9 cellular contexts compared by ENCODE assay signal in genomic region chr9:129996161-129996849, GRCh38. TPM values are rescaled to one million over a fixed set of nuclear protein-coding genes. Genes with fewer than 3 reads are reported as not detected.
DNase-seq lines count a peak whose midpoint lies in the region; ATAC-seq and TF ChIP-seq lines count a peak whose summit lies in the region.
"Had no signal": no experiment of that assay in that cellular context is flagged by ENCODE, and none has a peak within 500 bp of the region (broad histone marks: within the 10 kb centered on the region; RNA-seq: fewer than 3 reads in every experiment).

No MANE protein-coding gene starts in this region.

- H3K4me3 Mint-ChIP-seq in endothelial cell (ENCODE audit: unreplicated experiment): no peak overlapping the region

- peaks cover 11% of the 10 kb centered on the region for H3K4me1 Mint-ChIP-seq in endothelial cell (ENCODE audit: unreplicated experiment)

- no peak for ATAC-seq in GM18498 (IDR thresholded peaks at IDR 0.05; ENCODE audit: unreplicated experiment)

- H3K27ac Mint-ChIP-seq in endothelial cell (ENCODE audit: unreplicated experiment): peak overlapping the region; percentile 51

- peak; percentile 4 for TF ChIP-seq POLR2A in GM18526 (IDR thresholded peaks at IDR 0.05; ENCODE audit: extremely low read depth, insufficient read length)

- peak overlapping the region; percentile 57 for H3K27ac ChIP-seq in SU-DHL-6 (ENCODE audit: low read depth, low read length)
- peak overlapping the region; percentile 93 for H3K27ac ChIP-seq in smooth muscle cell (ENCODE audit: low read depth)

- H3K9me3 ChIP-seq in SU-DHL-6 (ENCODE audit: insufficient read depth, low read length) (no peaks in the 10 kb centered on the region), smooth muscle cell (replicated peaks; ENCODE audit: low read depth) (no peaks in the 10 kb centered on the region)

- H3K9me2 ChIP-seq in SU-DHL-6 (replicated peaks; ENCODE audit: insufficient read depth, low read length): no peaks in the 10 kb centered on the region

- H3K4me1 ChIP-seq in smooth muscle cell (ENCODE audit: low read depth): peaks cover 3% of the 10 kb centered on the region

- peaks cover 96% of the 10 kb centered on the region for H3K79me2 ChIP-seq in SU-DHL-6 (ENCODE audit: insufficient read depth, low read length)
- peaks cover 40% of the 10 kb centered on the region for H3K79me2 ChIP-seq in smooth muscle cell (ENCODE audit: low read depth)

- H3K4me3 ChIP-seq in SU-DHL-6 (ENCODE audit: insufficient read depth, low read length, poor library complexity, severe bottlenecking): no peak overlapping the region
- H3K4me3 ChIP-seq in smooth muscle cell: no peak overlapping the region

- no peaks in the 10 kb centered on the region for H3K9me3 Mint-ChIP-seq in endothelial cell (ENCODE audit: unreplicated experiment)

- H2AFZ ChIP-seq in SU-DHL-6 (ENCODE audit: low read depth, low read length, severe bottlenecking) (no peak overlapping the region), smooth muscle cell (ENCODE audit: low read depth) (no peak overlapping the region)

- peaks cover 19% of the 10 kb centered on the region for H3K36me3 Mint-ChIP-seq in endothelial cell (ENCODE audit: low read depth, unreplicated experiment)

- DNase-seq in endothelial cell (ENCODE audit: low spot score) (no peak), smooth muscle cell (lab: John Stamatoyannopoulos, UW; ENCODE audit: unreplicated experiment) (no peak), NCI-H526 treated with DMSO at 0.1 percent for 48 hours (lab: John Stamatoyannopoulos, UW) (no peak), cerebellar cortex (ENCODE audit: low spot score) (no peak), pons (ENCODE audit: low spot score) (no peak)
- DNase-seq: activated gamma-delta T cell had no signal

- TF ChIP-seq CTCF in SU-DHL-6 (IDR thresholded peaks at IDR 0.05; ENCODE audit: insufficient read depth, low read length, poor library complexity, severe bottlenecking) (no peak), endothelial cell (IDR thresholded peaks at IDR 0.05; ENCODE audit: unreplicated experiment) (no peak), smooth muscle cell (IDR thresholded peaks at IDR 0.05; ENCODE audit: borderline replicate concordance, insufficient read depth, poor library complexity, severe bottlenecking) (no peak)

- H4K20me1 ChIP-seq in SU-DHL-6 (ENCODE audit: low read depth, low read length): 0 out of 2 replicates have a peak, but pooled peaks cover 4% of the 10 kb centered on the region
- no peaks in the 10 kb centered on the region for H4K20me1 ChIP-seq in smooth muscle cell (ENCODE audit: low read depth)

- H3K9ac ChIP-seq in SU-DHL-6 (ENCODE audit: low read length): peak overlapping the region; percentile 29; the same call in 1 of the 2 replicates
- peak overlapping the region; percentile 31 for H3K9ac ChIP-seq in smooth muscle cell (ENCODE audit: low read depth)

- peak overlapping the region; percentile 31 for H3K4me2 ChIP-seq in SU-DHL-6 (ENCODE audit: low read depth, low read length, poor library complexity, severe bottlenecking)
- peak overlapping the region; percentile 62 for H3K4me2 ChIP-seq in smooth muscle cell

- H3K27me3 ChIP-seq in SU-DHL-6 (ENCODE audit: low read length): no peaks in the 10 kb centered on the region
- no peaks in the 10 kb centered on the region for H3K27me3 ChIP-seq in smooth muscle cell (ENCODE audit: low read depth)

- no peaks in the 10 kb centered on the region for H3K36me3 ChIP-seq in SU-DHL-6 (ENCODE audit: low read length)
- H3K36me3 ChIP-seq in smooth muscle cell (ENCODE audit: low read depth): no peaks in the 10 kb centered on the region

- WGBS in smooth muscle cell (ENCODE audit: low lambda C conversion rate): 55% methylated on average over 8 of the region's 8 CpGs

- H3K27me3 Mint-ChIP-seq in endothelial cell (ENCODE audit: unreplicated experiment): no peaks in the 10 kb centered on the region

- peaks cover 33% of the 10 kb centered on the region for H3F3A ChIP-seq in SU-DHL-6 (ENCODE audit: insufficient read depth)
- H3F3A ChIP-seq in smooth muscle cell (ENCODE audit: low read depth): peaks cover 24% of the 10 kb centered on the region

RNA-seq across cellular contexts. Expression of gene FNBP1, which starts 46.7 kb away (rescaled TPM):
- total RNA-seq in endothelial cell (ENCODE audit: unreplicated experiment) (119 TPM), smooth muscle cell (17.2 and 23.8 TPM in 2 replicates)
- polyA plus RNA-seq in smooth muscle cell: 17.1 and 25.4 TPM in 2 replicates

RNA-seq across cellular contexts. Expression of gene GPR107, which starts 57.4 kb away (rescaled TPM):
- 63.5 TPM for total RNA-seq in endothelial cell (ENCODE audit: unreplicated experiment)
- 42.7 and 42.9 TPM in 2 replicates for total RNA-seq in smooth muscle cell
- 16.2 and 19.1 TPM in 2 replicates for polyA plus RNA-seq in smooth muscle cell
